In the genomic region with DNA sequence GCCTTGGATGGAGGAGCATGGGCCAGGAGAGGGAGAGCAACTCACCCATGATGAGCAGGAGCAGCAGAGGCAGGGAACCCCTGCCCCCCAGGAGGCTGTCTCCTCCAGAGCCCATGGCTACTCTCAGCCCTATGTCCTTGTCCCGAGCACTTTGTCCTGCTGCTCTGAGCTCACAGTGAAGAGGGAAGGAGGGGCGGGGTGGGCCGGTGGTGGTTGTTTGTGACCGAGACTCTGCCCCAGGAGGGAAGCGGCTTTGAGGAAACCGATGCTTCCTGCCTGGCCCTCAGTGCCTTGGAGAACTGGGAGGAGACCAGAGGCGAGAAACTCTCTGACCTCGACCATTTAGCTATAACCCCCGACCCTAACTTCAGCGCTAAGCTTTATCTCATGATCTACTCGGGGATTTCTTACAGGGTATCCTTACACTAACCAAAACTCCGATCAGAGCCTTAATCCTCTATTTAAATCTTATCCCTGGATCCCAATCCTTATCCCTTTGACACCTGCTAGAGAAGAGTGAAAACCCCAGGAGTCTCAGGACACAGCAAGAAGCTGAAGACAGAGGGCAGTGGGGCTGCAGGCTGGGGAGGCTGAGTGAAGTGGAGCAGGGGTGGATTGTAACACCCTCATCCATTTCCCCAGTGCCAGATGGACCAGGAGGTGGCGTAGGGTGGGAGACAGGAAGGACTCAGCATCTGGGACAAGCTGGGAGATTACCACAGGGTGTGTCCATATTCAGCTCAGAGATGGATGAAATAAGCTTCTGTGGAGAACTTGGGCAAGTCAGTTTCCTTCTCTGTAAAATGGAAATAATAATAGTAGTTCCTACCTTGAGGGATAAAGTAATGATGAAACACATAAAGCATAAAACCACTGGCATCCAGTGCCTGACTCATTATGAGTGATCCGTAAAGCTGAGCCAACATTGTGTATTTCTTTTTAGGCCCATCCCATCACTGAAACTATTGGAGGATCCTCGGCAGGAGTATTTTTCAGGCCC, we compare ENCODE assay signal across 1 cellular context.
TF ChIP-seq lines count a peak whose summit lies in the region.

A gene (minus strand): TSS at position 185 of the 1,000 bp plus-strand sequence. CDS start 70 bp downstream, at position 115.

TF ChIP-seq in SK-N-SH, 30 proteins besides CTCF, POLR2A, EP300 and RAD21 (continued from another document):
- TF ChIP-seq, protein P1, sequence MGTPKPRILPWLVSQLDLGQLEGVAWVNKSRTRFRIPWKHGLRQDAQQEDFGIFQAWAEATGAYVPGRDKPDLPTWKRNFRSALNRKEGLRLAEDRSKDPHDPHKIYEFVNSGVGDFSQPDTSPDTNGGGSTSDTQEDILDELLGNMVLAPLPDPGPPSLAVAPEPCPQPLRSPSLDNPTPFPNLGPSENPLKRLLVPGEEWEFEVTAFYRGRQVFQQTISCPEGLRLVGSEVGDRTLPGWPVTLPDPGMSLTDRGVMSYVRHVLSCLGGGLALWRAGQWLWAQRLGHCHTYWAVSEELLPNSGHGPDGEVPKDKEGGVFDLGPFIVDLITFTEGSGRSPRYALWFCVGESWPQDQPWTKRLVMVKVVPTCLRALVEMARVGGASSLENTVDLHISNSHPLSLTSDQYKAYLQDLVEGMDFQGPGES (IDR thresholded peaks at IDR 0.05; ENCODE audit: low read depth, low read length) = no peak
